16 cellular contexts compared by ENCODE assay signal in the genomic region with DNA sequence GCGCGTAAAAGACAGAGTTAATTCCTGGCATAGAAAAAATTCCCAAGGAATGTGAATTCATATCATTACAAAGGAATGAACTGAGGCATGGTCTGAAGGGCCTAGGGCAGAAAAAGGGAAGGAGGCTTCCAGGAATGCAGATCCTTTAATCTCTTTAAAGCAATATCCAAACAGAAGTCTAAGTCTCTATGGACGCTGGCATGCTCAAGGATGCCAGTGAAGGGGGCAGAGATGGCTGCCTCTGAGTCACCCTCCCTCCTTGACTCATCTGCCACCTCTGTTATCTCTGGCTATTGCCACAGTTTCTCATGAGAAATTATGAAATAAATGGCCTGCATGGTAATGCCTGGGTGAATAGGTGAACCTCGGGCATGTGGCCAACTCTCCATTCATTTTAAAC.
DNase-seq lines count a peak whose midpoint lies in the region; ATAC-seq and TF ChIP-seq lines count a peak whose summit lies in the region.
"Had no signal": no experiment of that assay in that cellular context is flagged by ENCODE, and none has a peak within 500 bp of the region (broad histone marks: within the 10 kb centered on the region; RNA-seq: fewer than 3 reads in every experiment).

No MANE protein-coding gene starts in this region.

- H3K27me3 ChIP-seq in H7 (ENCODE audit: control insufficient read depth, insufficient read depth, low read length) = no peaks in the 10 kb centered on the region
- H3K27me3 ChIP-seq: BLaER1, cardiac muscle cell, stomach had no signal

- no peaks in the 10 kb centered on the region for H3K36me3 Mint-ChIP-seq in natural killer cell treated with Interleukin-12 subunit alpha and Interleukin-12 subunit beta and Interleukin-15 and Interleukin-18, amount 100 ng/mL, for 72 hours
- no peaks in the 10 kb centered on the region for H3K36me3 Mint-ChIP-seq in natural killer cell
- H3K36me3 Mint-ChIP-seq in stimulated activated effector memory CD8-positive, alpha-beta T cell treated with anti-CD3 and anti-CD28 coated beads, Interleukin-12 subunit alpha, Interleukin-12 subunit beta, amount 100 ng/mL, for 72 hours = no peaks in the 10 kb centered on the region

- H3K4me3 Mint-ChIP-seq in natural killer cell treated with Interleukin-12 subunit alpha and Interleukin-12 subunit beta and Interleukin-15 and Interleukin-18, amount 100 ng/mL, for 72 hours = no peak overlapping the region
- no peak overlapping the region for H3K4me3 Mint-ChIP-seq in natural killer cell
- no peak overlapping the region for H3K4me3 Mint-ChIP-seq in stimulated activated effector memory CD8-positive, alpha-beta T cell treated with anti-CD3 and anti-CD28 coated beads, Interleukin-12 subunit alpha, Interleukin-12 subunit beta, amount 100 ng/mL, for 72 hours
- H3K4me3 Mint-ChIP-seq: activated B cell treated with CpG ODN at 0.5 μM for 24 hours; activated T-helper 1 cell treated with anti-CD3 and anti-CD28 coated beads, Interleukin-12 subunit alpha, Interleukin-12 subunit beta, Interleukin-2, Interleukin-4 antibody, amounts not matched to agents 30 ng/mL and 10 ng/mL and 1 ng/mL, durations not matched to agents 14 hours and 24 hours and 36 hours had no signal

- H3K4me3 ChIP-seq in H7 (ENCODE audit: insufficient read depth, low read depth, low read length) = no peak overlapping the region
- H3K4me3 ChIP-seq: BLaER1, cardiac muscle cell, psoas muscle, stomach had no signal

- H3K9me3 Mint-ChIP-seq in natural killer cell treated with Interleukin-12 subunit alpha and Interleukin-12 subunit beta and Interleukin-15 and Interleukin-18, amount 100 ng/mL, for 72 hours = no peaks in the 10 kb centered on the region
- no peaks in the 10 kb centered on the region for H3K9me3 Mint-ChIP-seq in natural killer cell
- no peaks in the 10 kb centered on the region for H3K9me3 Mint-ChIP-seq in stimulated activated effector memory CD8-positive, alpha-beta T cell treated with anti-CD3 and anti-CD28 coated beads, Interleukin-12 subunit alpha, Interleukin-12 subunit beta, amount 100 ng/mL, for 72 hours
- H3K9me3 Mint-ChIP-seq: activated B cell treated with CpG ODN at 0.5 μM for 24 hours had no signal

- intact Hi-C loops in natural killer cell (cut with micrococcal nuclease) = no loop called here

- no peak for TF ChIP-seq CTCF in natural killer cell (IDR thresholded peaks at IDR 0.05)

- no peak for DNase-seq in natural killer cell treated with Interleukin-12 subunit alpha and Interleukin-12 subunit beta and Interleukin-15 and Interleukin-18, amount 100 ng/mL, for 72 hours (ENCODE audit: low spot score)
- DNase-seq in natural killer cell = no peak
- peak; percentile 11 for DNase-seq in MV-4-11 (lab: John Stamatoyannopoulos, UW)
- DNase-seq in stimulated activated effector memory CD8-positive, alpha-beta T cell treated with anti-CD3 and anti-CD28 coated beads, Interleukin-12 subunit alpha, Interleukin-12 subunit beta, amount 100 ng/mL, for 72 hours (ENCODE audit: low spot score in 2 of 2) = no peak
- DNase-seq in H7 = no peak
- DNase-seq: activated B cell treated with CpG ODN at 0.5 μM for 24 hours; KBM-7; psoas muscle; stimulated activated CD4-positive, alpha-beta T cell treated with anti-CD3 and anti-CD28 coated beads, Interleukin-2, amount 100 ng/mL, for 48 hours; stomach had no signal

- peaks cover 0 to 3% of the 10 kb centered on the region in 2 donors for H3K27me3 Mint-ChIP-seq in natural killer cell treated with Interleukin-12 subunit alpha and Interleukin-12 subunit beta and Interleukin-15 and Interleukin-18, amount 100 ng/mL, for 72 hours
- peaks cover 0 to 3% of the 10 kb centered on the region in 2 donors for H3K27me3 Mint-ChIP-seq in natural killer cell (ENCODE audit: low read depth in 2 of 2)

- H3K36me3 ChIP-seq in H7 (replicated peaks; ENCODE audit: control insufficient read depth, insufficient read depth, low read length) = no peaks in the 10 kb centered on the region
- H3K36me3 ChIP-seq: BLaER1, cardiac muscle cell, stomach had no signal

- H3K27ac Mint-ChIP-seq in natural killer cell treated with Interleukin-12 subunit alpha and Interleukin-12 subunit beta and Interleukin-15 and Interleukin-18, amount 100 ng/mL, for 72 hours = no peak overlapping the region
- no peak overlapping the region for H3K27ac Mint-ChIP-seq in natural killer cell
- no peak overlapping the region for H3K27ac Mint-ChIP-seq in stimulated activated effector memory CD8-positive, alpha-beta T cell treated with anti-CD3 and anti-CD28 coated beads, Interleukin-12 subunit alpha, Interleukin-12 subunit beta, amount 100 ng/mL, for 72 hours
- H3K27ac Mint-ChIP-seq: activated B cell treated with CpG ODN at 0.5 μM for 24 hours; activated T-helper 1 cell treated with anti-CD3 and anti-CD28 coated beads, Interleukin-12 subunit alpha, Interleukin-12 subunit beta, Interleukin-2, Interleukin-4 antibody, amounts not matched to agents 30 ng/mL and 10 ng/mL and 1 ng/mL, durations not matched to agents 14 hours and 24 hours and 36 hours had no signal

- H3K4me1 Mint-ChIP-seq in natural killer cell treated with Interleukin-12 subunit alpha and Interleukin-12 subunit beta and Interleukin-15 and Interleukin-18, amount 100 ng/mL, for 72 hours (ENCODE audit: low read depth in 2 of 2) = peaks cover 0 to 7% of the 10 kb centered on the region in 2 donors
- no peaks in the 10 kb centered on the region for H3K4me1 Mint-ChIP-seq in natural killer cell
- peaks cover 4% of the 10 kb centered on the region for H3K4me1 Mint-ChIP-seq in stimulated activated effector memory CD8-positive, alpha-beta T cell treated with anti-CD3 and anti-CD28 coated beads, Interleukin-12 subunit alpha, Interleukin-12 subunit beta, amount 100 ng/mL, for 72 hours
- H3K4me1 Mint-ChIP-seq: activated B cell treated with CpG ODN at 0.5 μM for 24 hours had no signal

- peak; percentile 43 to 66 for ATAC-seq in natural killer cell treated with Interleukin-12 subunit alpha and Interleukin-12 subunit beta and Interleukin-15 and Interleukin-18, amount 100 ng/mL, for 72 hours
- no peak for ATAC-seq in natural killer cell
- ATAC-seq in esophagus mucosa = peak; percentile 95
- peak; percentile 89 for ATAC-seq in stimulated activated effector memory CD8-positive, alpha-beta T cell treated with anti-CD3 and anti-CD28 coated beads, Interleukin-12 subunit alpha, Interleukin-12 subunit beta, amount 100 ng/mL, for 72 hours
- ATAC-seq in GM18907 (IDR thresholded peaks at IDR 0.05; ENCODE audit: unreplicated experiment) = no peak
- no peak for ATAC-seq in HG03520 (IDR thresholded peaks at IDR 0.05; ENCODE audit: unreplicated experiment)

Comparison
In these comparisons a context has a peak if more than half of its experiments do, and no peak if none do; other contexts are left out.
1. ATAC-seq: peak in natural killer cell treated with Interleukin-12 subunit alpha and Interleukin-12 subunit beta and Interleukin-15 and Interleukin-18, amount 100 ng/mL, for 72 hours (2 of 2), esophagus mucosa (single experiment) and stimulated activated effector memory CD8-positive, alpha-beta T cell treated with anti-CD3 and anti-CD28 coated beads, Interleukin-12 subunit alpha, Interleukin-12 subunit beta, amount 100 ng/mL, for 72 hours (single experiment); none in natural killer cell (0 of 3), GM18907 (single experiment) and HG03520 (single experiment).